ENCODE assay signal across 8 cellular contexts in genomic region chr10:16816142-16816541, GRCh38. TPM values are rescaled to one million over a fixed set of nuclear protein-coding genes. Genes with fewer than 3 reads are reported as not detected.
DNase-seq lines count a peak whose midpoint lies in the region; ATAC-seq and TF ChIP-seq lines count a peak whose summit lies in the region.

No MANE protein-coding gene starts in this region.

- TF ChIP-seq RAD21 in neural cell (conservative IDR thresholded peaks at IDR 0.05): no peak

- no peaks in the 10 kb centered on the region for H3K9me3 ChIP-seq in neural cell (ENCODE audit: low read length)

- TF ChIP-seq CTCF in KMS-11 (conservative IDR thresholded peaks at IDR 0.05; ENCODE audit: low read depth, low read length): no peak
- TF ChIP-seq CTCF in chondrocyte (IDR thresholded peaks at IDR 0.05): no peak
- TF ChIP-seq CTCF in neural cell (IDR thresholded peaks at IDR 0.05; ENCODE audit: poor library complexity, severe bottlenecking): no peak

- H3K27me3 Mint-ChIP-seq in chondrocyte (ENCODE audit: low read depth): no peaks in the 10 kb centered on the region

- no peaks in the 10 kb centered on the region for H3K9me3 Mint-ChIP-seq in chondrocyte (ENCODE audit: low read depth)

- H3K4me1 Mint-ChIP-seq in chondrocyte (ENCODE audit: low read depth): peaks cover 46% of the 10 kb centered on the region

- H3K27ac Mint-ChIP-seq in chondrocyte (ENCODE audit: unreplicated experiment): peak overlapping the region; percentile 95

- peak overlapping the region; percentile 99 for H3K4me3 Mint-ChIP-seq in chondrocyte (ENCODE audit: unreplicated experiment)

- peaks cover 17% of the 10 kb centered on the region for H3K4me1 ChIP-seq in KMS-11 (ENCODE audit: low read depth, poor library complexity, severe bottlenecking)

- H3K79me2 ChIP-seq in KMS-11 (ENCODE audit: insufficient read depth, low read depth) (peaks cover 4% of the 10 kb centered on the region), neural cell (replicated peaks; ENCODE audit: insufficient read depth, low read length) (peaks cover 5% of the 10 kb centered on the region)

- no peaks in the 10 kb centered on the region for H3K9me2 ChIP-seq in neural cell (ENCODE audit: insufficient read depth, low read length)

- H3K4me3 ChIP-seq in KMS-11 (IDR thresholded peaks at IDR 0.05; ENCODE audit: insufficient read depth, low read depth, low read length) (no peak overlapping the region), neural cell (ENCODE audit: low read length) (peak overlapping the region; percentile 74)

- H3K36me3 ChIP-seq in KMS-11 (ENCODE audit: insufficient read depth) (no peaks in the 10 kb centered on the region), neural cell (ENCODE audit: insufficient read depth, low read length) (no peaks in the 10 kb centered on the region)

- H3K9ac ChIP-seq in KMS-11 (peak overlapping the region; percentile 62; the same call in 1 of the 2 replicates), neural cell (ENCODE audit: low read length) (peak overlapping the region; percentile 91)

- no peak for ATAC-seq in GM19452 (IDR thresholded peaks at IDR 0.05; ENCODE audit: unreplicated experiment)

- H3K27me3 ChIP-seq in KMS-11 (ENCODE audit: insufficient read depth, low read depth) (no peaks in the 10 kb centered on the region), neural cell (ENCODE audit: insufficient read depth, low read depth, low read length) (no peaks in the 10 kb centered on the region)

- no peak for TF ChIP-seq EP300 in neural cell (conservative IDR thresholded peaks at IDR 0.05; ENCODE audit: poor library complexity, severe bottlenecking)

- H3K27ac ChIP-seq in KMS-11 (no peak overlapping the region), neural cell (ENCODE audit: low read length) (no peak overlapping the region)

- H3K4me2 ChIP-seq in KMS-11: peak overlapping the region; percentile 90
- H3K4me2 ChIP-seq in neural cell (ENCODE audit: low read length): no peak overlapping the region

- H3F3A ChIP-seq in neural cell (ENCODE audit: insufficient read depth, low read length, poor library complexity, severe bottlenecking): no peaks in the 10 kb centered on the region

- H2AFZ ChIP-seq in KMS-11 (ENCODE audit: low read depth) (0 out of 2 replicates have a peak overlapping the region, but pooled peaks have one; percentile 87), neural cell (ENCODE audit: low read depth, low read length) (no peak overlapping the region)

- H4K20me1 ChIP-seq in KMS-11 (ENCODE audit: insufficient read depth) (no peaks in the 10 kb centered on the region), neural cell (ENCODE audit: insufficient read depth) (no peaks in the 10 kb centered on the region)

- H3K36me3 Mint-ChIP-seq in chondrocyte (ENCODE audit: low read depth): peaks cover 5% of the 10 kb centered on the region

- DNase-seq in CD1c-positive myeloid dendritic cell (ENCODE audit: extremely low spot score) (peak; percentile 10), chondrocyte (ENCODE audit: low spot score) (no peak), NCI-H2029 (lab: John Stamatoyannopoulos, UW) (no peak), NCI-H446 treated with DMSO at 0.1 percent for 48 hours (lab: John Stamatoyannopoulos, UW) (no peak), NCI-H2227 treated with DMSO at 0.1 percent for 48 hours (lab: John Stamatoyannopoulos, UW) (no peak)

TF ChIP-seq in neural cell, 6 proteins besides CTCF, POLR2A, EP300 and RAD21:
- TF ChIP-seq MXI1 (conservative IDR thresholded peaks at IDR 0.05; ENCODE audit: poor library complexity, severe bottlenecking): no peak
- no peak for TF ChIP-seq POLR2AphosphoS5 (IDR thresholded peaks at IDR 0.05)
- no peak for TF ChIP-seq EZH2 (IDR thresholded peaks at IDR 0.05; ENCODE audit: borderline replicate concordance, insufficient read depth, low read length, poor library complexity, severe bottlenecking)
- no peak for TF ChIP-seq SMC3 (conservative IDR thresholded peaks at IDR 0.05; ENCODE audit: poor library complexity)
- no peak for TF ChIP-seq TAF1 (IDR thresholded peaks at IDR 0.05; ENCODE audit: low read depth)
- TF ChIP-seq REST (IDR thresholded peaks at IDR 0.05; ENCODE audit: borderline replicate concordance): no peak

RNA-seq across cellular contexts. Expression of gene RSU1, which starts 1.1 kb away (rescaled TPM):
- total RNA-seq in chondrocyte: 113 to 165 TPM (median 156 TPM) in 3 replicates
- polyA plus RNA-seq in neural cell: 18.7 and 22.2 TPM in 2 replicates
- polyA minus RNA-seq in neural cell: 15.8 and 28.5 TPM in 2 replicates
